Comparison of ENCODE assay signal across 1 cellular context in genomic region chr21:31731802-31732537, GRCh38.
TF ChIP-seq lines count a peak whose summit lies in the region.

TSS of gene SCAF4 (minus strand) at chr21:31732118. CDS start at chr21:31731692, 426 bp downstream.

TF ChIP-seq in K562, 482 proteins besides CTCF, POLR2A, EP300 and RAD21 (continued from another document and continues in another):
- no peak for TF ChIP-seq ZNF318 (IDR thresholded peaks at IDR 0.05; ENCODE audit: borderline replicate concordance in 1 of 2, low read depth in 1 of 2)
- no peak for TF ChIP-seq CBX3 (IDR thresholded peaks at IDR 0.05; ENCODE audit: borderline replicate concordance in 1 of 2, low read length in 2 of 2)
- TF ChIP-seq TAF7 (tag; IDR thresholded peaks at IDR 0.05): 0 out of 2 replicates have a peak, but pooled peaks have one; percentile 10
- no peak for TF ChIP-seq TAF15 (IDR thresholded peaks at IDR 0.05; ENCODE audit: low read depth, low read length)
- 0 out of 2 replicates have a peak, but pooled peaks have one; percentile 45 for TF ChIP-seq RBM14 (IDR thresholded peaks at IDR 0.05; ENCODE audit: borderline replicate concordance, insufficient read depth, low read depth, low read length)
- TF ChIP-seq NR2C2 (CRISPR knock-in tag; IDR thresholded peaks at IDR 0.05): no peak
- TF ChIP-seq NR2C2 (tag; IDR thresholded peaks at IDR 0.05): peak; percentile 58
- no peak for TF ChIP-seq E2F4 (CRISPR knock-in tag; IDR thresholded peaks at IDR 0.05; ENCODE audit: low read depth)
- TF ChIP-seq HMGN3 (IDR thresholded peaks at IDR 0.05; ENCODE audit: borderline replicate concordance, extremely low read depth, insufficient read length, low read depth, low read length): peak; percentile 63
- TF ChIP-seq DPF2 (IDR thresholded peaks at IDR 0.05): no peak
- peak; percentile 3; the same call in 1 of the 2 replicates for TF ChIP-seq GABPA (tag; conservative IDR thresholded peaks at IDR 0.05; ENCODE audit: low read depth)
- TF ChIP-seq PCBP1 (IDR thresholded peaks at IDR 0.05; ENCODE audit: low read depth, low read length, poor library complexity, severe bottlenecking): no peak
- peak; percentile 81 for TF ChIP-seq TBP (optimal IDR thresholded peaks at IDR 0.05; ENCODE audit: low read depth, low read length)
- TF ChIP-seq SNAPC5 (CRISPR knock-in tag; IDR thresholded peaks at IDR 0.05): no peak
- no peak for TF ChIP-seq FOXK2 (conservative IDR thresholded peaks at IDR 0.05 in 1 of 2, IDR thresholded peaks at IDR 0.05 in 1 of 2; ENCODE audit: low read depth in 2 of 2)
- TF ChIP-seq ZKSCAN1 (IDR thresholded peaks at IDR 0.05; ENCODE audit: low read depth, low read length): 0 out of 2 replicates have a peak, but pooled peaks have one; percentile 20
- TF ChIP-seq ZNF3 (CRISPR knock-in tag; IDR thresholded peaks at IDR 0.05): no peak
- TF ChIP-seq DIDO1 (tag; IDR thresholded peaks at IDR 0.05; ENCODE audit: low read depth): no peak
- TF ChIP-seq PREB (CRISPR knock-in tag; IDR thresholded peaks at IDR 0.05): no peak
- TF ChIP-seq NFXL1 (CRISPR knock-in tag; IDR thresholded peaks at IDR 0.05): no peak
- TF ChIP-seq ZNF263 (CRISPR knock-in tag; IDR thresholded peaks at IDR 0.05; ENCODE audit: borderline replicate concordance): peak; percentile 75
- peak; percentile 38 for TF ChIP-seq CREM (IDR thresholded peaks at IDR 0.05; ENCODE audit: low read depth)
- TF ChIP-seq LARP7 (IDR thresholded peaks at IDR 0.05): no peak
- TF ChIP-seq REST (CRISPR knock-in tag; IDR thresholded peaks at IDR 0.05; ENCODE audit: low read depth): peak; percentile 63; the same call in 1 of the 2 replicates
- no peak for TF ChIP-seq ELK1 (CRISPR knock-in tag; IDR thresholded peaks at IDR 0.05)
- no peak for TF ChIP-seq ZHX1 (conservative IDR thresholded peaks at IDR 0.05; ENCODE audit: low read length)
- no peak for TF ChIP-seq ZNF212 (CRISPR knock-in tag; IDR thresholded peaks at IDR 0.05)
- TF ChIP-seq KHSRP (IDR thresholded peaks at IDR 0.05): no peak
- no peak for TF ChIP-seq ZNF224 (CRISPR knock-in tag; IDR thresholded peaks at IDR 0.05)
- TF ChIP-seq MLX (CRISPR knock-in tag; conservative IDR thresholded peaks at IDR 0.05): 0 out of 4 replicates have a peak, but pooled peaks of 1 of the 2 experiments have one; percentile 48
- no peak for TF ChIP-seq ID3 (CRISPR knock-in tag; IDR thresholded peaks at IDR 0.05)
- TF ChIP-seq ID3 (tag; IDR thresholded peaks at IDR 0.05): peak; percentile 6; the same call in 1 of the 2 replicates
- TF ChIP-seq ZNF239 (CRISPR knock-in tag; IDR thresholded peaks at IDR 0.05): no peak
- no peak for TF ChIP-seq ZKSCAN8 (CRISPR knock-in tag; IDR thresholded peaks at IDR 0.05)
- no peak for TF ChIP-seq RNF219 (CRISPR knock-in tag; IDR thresholded peaks at IDR 0.05)
